Comparison of ENCODE assay signal across 26 cellular contexts in the genomic region with DNA sequence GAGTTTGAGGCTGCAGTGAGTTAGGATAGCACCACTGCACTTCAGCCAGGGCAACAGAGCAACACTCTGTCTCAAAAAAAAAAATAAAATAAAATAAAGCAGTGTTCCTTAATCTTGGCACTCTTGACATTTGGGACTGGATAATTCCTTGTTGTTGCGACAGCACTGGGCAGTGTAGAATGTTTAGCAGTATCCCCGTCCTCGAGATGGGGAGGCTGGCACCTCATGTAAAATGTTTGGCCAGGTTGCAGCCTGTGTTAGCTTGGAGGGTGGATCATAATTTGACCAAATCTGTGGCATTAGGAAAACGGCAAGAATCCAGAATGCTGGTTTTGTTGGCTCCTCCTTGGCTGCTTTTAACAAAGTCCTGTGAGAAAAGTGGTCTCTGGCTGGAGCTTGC.
"Had no signal": no experiment of that assay in that cellular context is flagged by ENCODE, and none has a peak within 500 bp of the region (broad histone marks: within the 10 kb centered on the region; RNA-seq: fewer than 3 reads in every experiment).

No MANE protein-coding gene starts in this region.

- DNase-seq: stimulated activated CD4-positive, alpha-beta T cell treated with anti-CD3 and anti-CD28 coated beads, Interleukin-2, amount 100 ng/mL, for 48 hours; stimulated activated CD4-positive, alpha-beta T cell treated with anti-CD3 and anti-CD28 coated beads, Interleukin-4, amount 100 ng/mL, for 1 hour; stimulated activated CD4-positive, alpha-beta T cell treated with anti-CD3 and anti-CD28 coated beads, Interleukin-4, amount 100 ng/mL, for 24 hours; stimulated activated CD4-positive, alpha-beta T cell treated with anti-CD3 and anti-CD28 coated beads, Interleukin-4, amount 100 ng/mL, for 4 hours; stimulated activated CD8-positive, alpha-beta memory T cell treated with anti-CD3 and anti-CD28 coated beads, Interleukin-4, amount 100 ng/mL, for 48 hours; stimulated activated naive B cell treated with anti-CD40 and anti-IgM and Interleukin-4, amounts not matched to agents 10 μg/mL and 1 μg/mL and 100 μg/mL, for 72 hours; stimulated activated naive CD4-positive, alpha-beta T cell; stimulated activated naive CD4-positive, alpha-beta T cell treated with Interleukin-2 at 50 U/mL for 16 hours; stimulated activated naive CD8-positive, alpha-beta T cell treated with anti-CD3 and anti-CD28 coated beads, Interleukin-15, amount 100 ng/mL, for 72 hours; stimulated activated naive CD8-positive, alpha-beta T cell treated with anti-CD3 and anti-CD28 coated beads, Interleukin-15, Interleukin-2, amounts not matched to agents 100 U/mL and 50 U/mL, for 24 hours; stomach; substantia nigra; testis; thyroid gland; transverse colon; trophoblast cell; upper lobe of left lung; upper lobe of right lung; uterus had no signal

- H3K4me1 ChIP-seq: stomach, suprapubic skin, testis, thyroid gland, tibial artery, tibial nerve, transverse colon, upper lobe of left lung, upper lobe of right lung, uterus, vagina had no signal

- H3K27ac ChIP-seq: stomach, suprapubic skin, testis, thyroid gland, tibial artery, tibial nerve, transverse colon, upper lobe of left lung, upper lobe of right lung, uterus, vagina had no signal

- H3K9me3 ChIP-seq: stomach, suprapubic skin, testis, thoracic aorta, thyroid gland, tibial artery, tibial nerve, transverse colon, upper lobe of left lung, upper lobe of right lung, uterus, vagina had no signal

- H3K4me3 ChIP-seq: stomach, suprapubic skin, testis, thoracic aorta, thyroid gland, tibial artery, tibial nerve, transverse colon, upper lobe of left lung, upper lobe of right lung, uterus, vagina had no signal

- H3K27me3 ChIP-seq: stomach, suprapubic skin, testis, thyroid gland, tibial artery, tibial nerve, transverse colon, upper lobe of left lung, upper lobe of right lung, uterus, vagina had no signal

- H3K36me3 ChIP-seq: stomach, suprapubic skin, thoracic aorta, thyroid gland, tibial artery, tibial nerve, transverse colon, upper lobe of left lung, upper lobe of right lung, uterus, vagina had no signal

- ATAC-seq: stimulated activated effector memory CD8-positive, alpha-beta T cell treated with anti-CD3 and anti-CD28 coated beads, Interleukin-12 subunit alpha, Interleukin-12 subunit beta, amount 100 ng/mL, for 72 hours; stimulated activated memory B cell treated with anti-CD40 and anti-IgM and Interleukin-4, amounts not matched to agents 10 μg/mL and 1 μg/mL and 100 μg/mL, for 72 hours; stimulated activated naive B cell treated with anti-CD40 and anti-IgM and Interleukin-4, amounts not matched to agents 10 μg/mL and 1 μg/mL and 100 μg/mL, for 72 hours; stimulated activated naive CD8-positive, alpha-beta T cell treated with anti-CD3 and anti-CD28 coated beads, Interleukin-15, amount 100 ng/mL, for 72 hours; stimulated activated naive CD8-positive, alpha-beta T cell treated with anti-CD3 and anti-CD28 coated beads, Interleukin-15, Interleukin-2, amounts not matched to agents 100 U/mL and 50 U/mL, for 24 hours; upper lobe of right lung had no signal
